In genomic region chr5:6710551-6711318, GRCh38 we compare ENCODE assay signal across 14 cellular contexts. TPM values are rescaled to one million over a fixed set of nuclear protein-coding genes. Genes with fewer than 3 reads are reported as not detected.
DNase-seq lines count a peak whose midpoint lies in the region; ATAC-seq, FAIRE-seq and TF ChIP-seq lines count a peak whose summit lies in the region.
"Had no signal": no experiment of that assay in that cellular context is flagged by ENCODE, and none has a peak within 500 bp of the region (broad histone marks: within the 10 kb centered on the region; RNA-seq: fewer than 3 reads in every experiment).

No MANE protein-coding gene starts in this region.

- no peak for FAIRE-seq in GM19239 (lab: Jason Lieb, UNC)

- TF ChIP-seq CTCF in WTC11 (IDR thresholded peaks at IDR 0.05) (no peak), lung (IDR thresholded peaks at IDR 0.05; ENCODE audit: control extremely low read depth, extremely low read depth) (no peak), upper lobe of right lung (IDR thresholded peaks at IDR 0.05) (no peak)

- CTCF ChIA-PET in WTC11 (lab: Charles Lee): no interaction called here

- 82 to 89% methylated on average over 13 of the region's 13 CpGs for WGBS in lung, 2 donors

- no peak for ATAC-seq in stimulated activated naive CD8-positive, alpha-beta T cell treated with anti-CD3 and anti-CD28 coated beads, Interleukin-15, amount 100 ng/mL, for 72 hours
- ATAC-seq in WTC11: no peak
- ATAC-seq in lung (ENCODE audit: insufficient read depth, low FRiP score): no peak
- ATAC-seq in upper lobe of right lung: no peak

- DNase-seq in stimulated activated naive CD8-positive, alpha-beta T cell treated with anti-CD3 and anti-CD28 coated beads, Interleukin-15, amount 100 ng/mL, for 72 hours: no peak
- DNase-seq in WTC11 (ENCODE audit: low spot score) (no peak), lung (ENCODE audit: low spot score) (peak; percentile 28), upper lobe of right lung (peak; percentile 31), GM19239 (ENCODE audit: insufficient read length, low spot score) (no peak), NCI-H82 treated with DMSO at 0.1 percent for 48 hours (lab: John Stamatoyannopoulos, UW; ENCODE audit: unreplicated experiment) (no peak), NCI-H226 (no peak)
- DNase-seq: AML-193, H7, mesenchymal stem cell, NCI-H446, sigmoid colon, tibial artery had no signal

- peaks cover 3% of the 10 kb centered on the region for H3K36me3 Mint-ChIP-seq in stimulated activated naive CD8-positive, alpha-beta T cell treated with anti-CD3 and anti-CD28 coated beads, Interleukin-15, Interleukin-2, amounts not matched to agents 100 ng/mL and 50 ng/mL, for 24 hours (ENCODE audit: low read depth)
- H3K36me3 Mint-ChIP-seq in WTC11: no peaks in the 10 kb centered on the region

- H3K27me3 ChIP-seq in lung (ENCODE audit: control insufficient read depth, insufficient read depth): no peaks in the 10 kb centered on the region
- no peaks in the 10 kb centered on the region for H3K27me3 ChIP-seq in upper lobe of right lung
- H3K27me3 ChIP-seq: sigmoid colon, tibial artery had no signal

- H3K9me3 Mint-ChIP-seq in stimulated activated naive CD8-positive, alpha-beta T cell treated with anti-CD3 and anti-CD28 coated beads, Interleukin-15, Interleukin-2, amounts not matched to agents 100 ng/mL and 50 ng/mL, for 24 hours: no peaks in the 10 kb centered on the region
- no peaks in the 10 kb centered on the region for H3K9me3 Mint-ChIP-seq in stimulated activated naive CD8-positive, alpha-beta T cell treated with anti-CD3 and anti-CD28 coated beads, Interleukin-15, amount 100 ng/mL, for 72 hours
- H3K9me3 Mint-ChIP-seq in WTC11: no peaks in the 10 kb centered on the region

- intact Hi-C loops in upper lobe of right lung (cut with DNase I): no loop called here

- peak overlapping the region; percentile 76 for H3K27ac Mint-ChIP-seq in stimulated activated naive CD8-positive, alpha-beta T cell treated with anti-CD3 and anti-CD28 coated beads, Interleukin-15, Interleukin-2, amounts not matched to agents 100 ng/mL and 50 ng/mL, for 24 hours
- peak overlapping the region in 1 of 2 donors; percentile 44 for H3K27ac Mint-ChIP-seq in stimulated activated naive CD8-positive, alpha-beta T cell treated with anti-CD3 and anti-CD28 coated beads, Interleukin-15, amount 100 ng/mL, for 72 hours
- H3K27ac Mint-ChIP-seq in WTC11: no peak overlapping the region

- H3K4me1 ChIP-seq in lung (ENCODE audit: control insufficient read depth in 2 of 2, insufficient read depth in 2 of 2, low read length in 2 of 2) (peaks cover 4 to 11% of the 10 kb centered on the region in 2 donors), upper lobe of right lung (peaks cover 8% of the 10 kb centered on the region)

- no peaks in the 10 kb centered on the region for H3K9me3 ChIP-seq in lung (ENCODE audit: control insufficient read depth in 2 of 2, insufficient read depth in 1 of 2, low read length in 1 of 2)
- no peaks in the 10 kb centered on the region for H3K9me3 ChIP-seq in upper lobe of right lung
- H3K9me3 ChIP-seq: sigmoid colon, tibial artery had no signal

- POLR2A ChIA-PET in WTC11 (lab: Charles Lee): no interaction called here

- H3K4me1 Mint-ChIP-seq in stimulated activated naive CD8-positive, alpha-beta T cell treated with anti-CD3 and anti-CD28 coated beads, Interleukin-15, Interleukin-2, amounts not matched to agents 100 ng/mL and 50 ng/mL, for 24 hours (ENCODE audit: low read depth): peaks cover 23% of the 10 kb centered on the region
- peaks cover 19% of the 10 kb centered on the region for H3K4me1 Mint-ChIP-seq in stimulated activated naive CD8-positive, alpha-beta T cell treated with anti-CD3 and anti-CD28 coated beads, Interleukin-15, amount 100 ng/mL, for 72 hours
- H3K4me1 Mint-ChIP-seq in WTC11: peaks cover 17% of the 10 kb centered on the region

- no peak overlapping the region for H3K4me3 Mint-ChIP-seq in stimulated activated naive CD8-positive, alpha-beta T cell treated with anti-CD3 and anti-CD28 coated beads, Interleukin-15, Interleukin-2, amounts not matched to agents 100 ng/mL and 50 ng/mL, for 24 hours
- H3K4me3 Mint-ChIP-seq in stimulated activated naive CD8-positive, alpha-beta T cell treated with anti-CD3 and anti-CD28 coated beads, Interleukin-15, amount 100 ng/mL, for 72 hours: no peak overlapping the region
- H3K4me3 Mint-ChIP-seq in WTC11: peak overlapping the region; percentile 84; the same call in 1 of the 2 replicates

- H3K36me3 ChIP-seq in lung (ENCODE audit: control insufficient read depth in 2 of 2, insufficient read depth in 2 of 2, low read length in 2 of 2): no peaks in the 10 kb centered on the region
- no peaks in the 10 kb centered on the region for H3K36me3 ChIP-seq in upper lobe of right lung
- H3K36me3 ChIP-seq: sigmoid colon, tibial artery had no signal

- no peak overlapping the region for H3K27ac ChIP-seq in lung (ENCODE audit: low read depth in 1 of 2, low read length in 1 of 2)
- H3K27ac ChIP-seq in upper lobe of right lung: no peak overlapping the region

- peaks cover 7% of the 10 kb centered on the region for H3K27me3 Mint-ChIP-seq in stimulated activated naive CD8-positive, alpha-beta T cell treated with anti-CD3 and anti-CD28 coated beads, Interleukin-15, Interleukin-2, amounts not matched to agents 100 ng/mL and 50 ng/mL, for 24 hours
- peaks cover 10% of the 10 kb centered on the region for H3K27me3 Mint-ChIP-seq in stimulated activated naive CD8-positive, alpha-beta T cell treated with anti-CD3 and anti-CD28 coated beads, Interleukin-15, amount 100 ng/mL, for 72 hours
- H3K27me3 Mint-ChIP-seq in WTC11 (ENCODE audit: low read depth): peaks cover 19% of the 10 kb centered on the region

- H3K4me3 ChIP-seq in lung (no peak overlapping the region), upper lobe of right lung (no peak overlapping the region)
- H3K4me3 ChIP-seq: sigmoid colon had no signal

TF ChIP-seq in WTC11, 78 proteins besides CTCF, POLR2A, EP300 and RAD21:
- no peak for TF ChIP-seq PRRX2 (CRISPR knock-in tag; IDR thresholded peaks at IDR 0.05)
- no peak for TF ChIP-seq SP1 (CRISPR knock-in tag; conservative IDR thresholded peaks at IDR 0.05)
- TF ChIP-seq JAZF1 (CRISPR knock-in tag; IDR thresholded peaks at IDR 0.05): no peak
- no peak for TF ChIP-seq ZNF423 (CRISPR knock-in tag; IDR thresholded peaks at IDR 0.05)
- TF ChIP-seq ATF1 (CRISPR knock-in tag; IDR thresholded peaks at IDR 0.05): no peak
- no peak for TF ChIP-seq E2F4 (CRISPR knock-in tag; IDR thresholded peaks at IDR 0.05; ENCODE audit: borderline replicate concordance, low read depth)
- TF ChIP-seq FOXP4 (CRISPR knock-in tag; IDR thresholded peaks at IDR 0.05): no peak
- no peak for TF ChIP-seq NFATC4 (CRISPR knock-in tag; IDR thresholded peaks at IDR 0.05)
- TF ChIP-seq USF2 (CRISPR knock-in tag; IDR thresholded peaks at IDR 0.05): no peak
- TF ChIP-seq PREB (CRISPR knock-in tag; IDR thresholded peaks at IDR 0.05; ENCODE audit: borderline replicate concordance): no peak
- TF ChIP-seq MYBL2 (CRISPR knock-in tag; IDR thresholded peaks at IDR 0.05): no peak

RNA-seq across cellular contexts. Expression of gene TENT4A, which starts 2.5 kb away (rescaled TPM):
- total RNA-seq in WTC11 (2021): 28.7 to 29.4 TPM (median 29.2 TPM) in 3 replicates
- 10 to 100 TPM; 24.3 to 46.9 TPM for total RNA-seq in lung
- polyA plus RNA-seq in lung: 10 to 100 TPM in 1 of 2 donors, 1 to 10 TPM in 1; 9.4 to 10.4 TPM
- 19.9 TPM for total RNA-seq in upper lobe of right lung

Comparison
In these comparisons a context has a peak if more than half of its experiments do, and no peak if none do; other contexts are left out.
1. DNase-seq: peak in lung (single experiment) and upper lobe of right lung (single experiment); none in stimulated activated naive CD8-positive, alpha-beta T cell treated with anti-CD3 and anti-CD28 coated beads, Interleukin-15, amount 100 ng/mL, for 72 hours (0 of 2), WTC11 (single experiment), GM19239 (single experiment), NCI-H82 treated with DMSO at 0.1 percent for 48 hours (single experiment) and NCI-H226 (single experiment).